Comparison of ENCODE assay signal across 15 cellular contexts in genomic region chr9:77847626-77848025, GRCh38.
DNase-seq lines count a peak whose midpoint lies in the region; ATAC-seq and TF ChIP-seq lines count a peak whose summit lies in the region.
"Had no signal": no experiment of that assay in that cellular context is flagged by ENCODE, and none has a peak within 500 bp of the region (broad histone marks: within the 10 kb centered on the region; RNA-seq: fewer than 3 reads in every experiment).

No MANE protein-coding gene starts in this region.

- no peak overlapping the region for H3K4me3 Mint-ChIP-seq in neural crest cell
- H3K4me3 Mint-ChIP-seq: B cell had no signal

- H3K9me3 ChIP-seq in right cardiac atrium (ENCODE audit: control insufficient read depth, low read length): no peaks in the 10 kb centered on the region
- H3K9me3 ChIP-seq in vagina: no peaks in the 10 kb centered on the region
- H3K9me3 ChIP-seq: ovary had no signal

- no peaks in the 10 kb centered on the region for H3K9me3 Mint-ChIP-seq in neural crest cell

- 59% methylated on average over 2 of the region's 2 CpGs for WGBS in right cardiac atrium

- ATAC-seq in right cardiac atrium (peak in 1 of 2 donors; percentile 3), Right ventricle myocardium superior (ENCODE audit: poor library complexity) (no peak), GM18873 (IDR thresholded peaks at IDR 0.05; ENCODE audit: low FRiP score, unreplicated experiment) (no peak)

- intact Hi-C loops in right cardiac atrium (cut with DNase I): loop anchor here in 1 of 4 donors (10.0 kb wide), 1 partner anchor 187 kb away; the partner anchor contains the start of gene GNAQ
- intact Hi-C loops in Right ventricle myocardium superior (cut with DNase I): no loop called here
- intact Hi-C loops in vagina (cut with DNase I): no loop called here

- peaks cover 42% of the 10 kb centered on the region for H3K4me1 Mint-ChIP-seq in neural crest cell
- H3K4me1 Mint-ChIP-seq: B cell had no signal

- no peaks in the 10 kb centered on the region for H3K36me3 Mint-ChIP-seq in neural crest cell (ENCODE audit: low read depth)

- H3K4me1 ChIP-seq in right cardiac atrium (ENCODE audit: control insufficient read depth, insufficient read depth, low read length) (peaks cover 23% of the 10 kb centered on the region), vagina (peaks cover 30% of the 10 kb centered on the region)

- H3K27ac ChIP-seq in right cardiac atrium (ENCODE audit: low read length) (peak overlapping the region; percentile 89), caudate nucleus (ENCODE audit: low read depth, low read length) (peak overlapping the region; percentile 48), vagina (peak overlapping the region; percentile 71)
- H3K27ac ChIP-seq: ovary had no signal

- DNase-seq in right cardiac atrium (no peak), Right ventricle myocardium superior (no peak), caudate nucleus (lab: John Stamatoyannopoulos, UW) (no peak), neural crest cell (ENCODE audit: low read depth, low spot score) (no peak), vagina (ENCODE audit: extremely low spot score in 2 of 2) (no peak), glomerular visceral epithelial cell (ENCODE audit: extremely low spot score) (no peak), NCI-H2227 treated with DMSO at 0.1 percent for 48 hours (lab: John Stamatoyannopoulos, UW) (no peak)
- DNase-seq: effector memory CD4-positive, alpha-beta T cell; NCI-H1436; NCI-H69; ovary; RPMI8226; T1000 had no signal

- TF ChIP-seq POLR2A in vagina (IDR thresholded peaks at IDR 0.05): no peak

- TF ChIP-seq CTCF in neural crest cell (conservative IDR thresholded peaks at IDR 0.05): no peak
- no peak for TF ChIP-seq CTCF in vagina (IDR thresholded peaks at IDR 0.05)

- no peaks in the 10 kb centered on the region for H3K36me3 ChIP-seq in vagina
- H3K36me3 ChIP-seq: ovary had no signal

- H3K27ac Mint-ChIP-seq in neural crest cell (ENCODE audit: unreplicated experiment): peak overlapping the region; percentile 45
- H3K27ac Mint-ChIP-seq: B cell had no signal

- H3K27me3 ChIP-seq in right cardiac atrium (ENCODE audit: control insufficient read depth, insufficient read depth): no peaks in the 10 kb centered on the region
- no peaks in the 10 kb centered on the region for H3K27me3 ChIP-seq in vagina
- H3K27me3 ChIP-seq: ovary had no signal

- no peaks in the 10 kb centered on the region for H3K27me3 Mint-ChIP-seq in neural crest cell (ENCODE audit: low read depth)
- H3K27me3 Mint-ChIP-seq: B cell had no signal

- H3K4me3 ChIP-seq in right cardiac atrium (ENCODE audit: low read length) (no peak overlapping the region), vagina (no peak overlapping the region)
- H3K4me3 ChIP-seq: ovary had no signal
